Comparison of ENCODE assay signal across 8 cellular contexts in the genomic region with DNA sequence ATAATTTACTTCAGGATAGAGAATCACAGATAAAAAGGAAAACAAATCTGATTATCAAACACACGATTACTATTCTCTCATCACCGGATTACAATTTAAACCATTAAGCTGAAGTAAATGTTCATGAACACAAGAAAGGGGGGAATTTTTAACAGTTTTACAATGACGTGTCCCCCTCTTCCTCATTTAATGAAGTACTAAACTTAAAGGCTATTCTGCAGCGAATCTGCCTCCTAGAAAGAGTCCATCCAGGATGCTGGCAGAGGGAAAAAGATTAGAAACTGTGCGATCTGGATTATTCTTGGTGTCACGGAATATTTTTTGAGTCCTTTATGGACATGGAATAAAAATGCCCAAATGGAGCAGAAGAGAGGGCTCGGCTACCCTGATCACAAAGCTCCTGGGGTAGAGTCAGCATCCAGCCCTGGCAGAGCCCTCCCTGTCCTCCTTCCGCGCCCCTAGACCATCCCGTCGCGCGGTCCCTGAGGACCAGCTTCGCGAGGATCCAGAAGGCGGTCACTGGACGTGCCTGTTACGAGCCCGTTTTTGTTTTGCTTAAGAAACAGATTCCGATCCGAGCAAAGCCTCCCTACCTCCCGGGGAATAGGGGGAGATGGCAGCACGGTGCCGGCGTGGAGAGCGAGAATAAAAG. TPM values are rescaled to one million over a fixed set of nuclear protein-coding genes. Genes with fewer than 3 reads are reported as not detected.
DNase-seq lines count a peak whose midpoint lies in the region; ATAC-seq, FAIRE-seq and TF ChIP-seq lines count a peak whose summit lies in the region.

No MANE protein-coding gene starts in this region.

- no peak for TF ChIP-seq RAD21 in K562 (CRISPR knock-in tag; conservative IDR thresholded peaks at IDR 0.05 in 1 of 2, IDR thresholded peaks at IDR 0.05 in 1 of 2)

- H3K9me3 ChIP-seq in K562 (replicated peaks; ENCODE audit: control insufficient read depth, insufficient read depth, low read depth, low read length), result no peaks in the 10 kb centered on the region
- H3K9me3 ChIP-seq in left lung, result no peaks in the 10 kb centered on the region

- WGBS in K562 (ENCODE audit: insufficient coverage, low coverage, missing lambda C conversion rate), result 1% methylated on average over 22 of the region's 26 CpGs

- peak overlapping the region; percentile 78 to 95 for H3K9ac ChIP-seq in K562 (ENCODE audit: insufficient read depth in 1 of 2, low read depth in 2 of 2, low read length in 2 of 2)

- POLR2A ChIA-PET in K562 (lab: Yijun Ruan, JAX), result interaction anchor here (0.6 to 5.5 kb wide), 15 partner anchors 8 to 179 kb away, joined by 3 to 51 read pairs (median 4); partner anchors contain the start of genes NAA15 and NOCT

- FAIRE-seq in K562 (lab: Jason Lieb, UNC), result no peak

- no peak for TF ChIP-seq EP300 in K562 (IDR thresholded peaks at IDR 0.05; ENCODE audit: low read length)

- TF ChIP-seq POLR2A in K562 (conservative IDR thresholded peaks at IDR 0.05), result no peak

- CTCF ChIA-PET in K562 (lab: Yijun Ruan, JAX; ENCODE audit: low intra/inter-chr PET ratio), result no interaction called here

- H4K20me1 ChIP-seq in K562 (replicated peaks; ENCODE audit: control insufficient read depth, insufficient read depth, low read length), result peaks cover 8% of the 10 kb centered on the region

- H3K4me2 ChIP-seq in K562 (ENCODE audit: insufficient read depth, low read length), result peak overlapping the region; percentile 94

- no TSS peak for BruUV-seq in K562 (replicated peaks; lab: Mats Ljungman, UMichigan)

- H3K9me1 ChIP-seq in K562 (ENCODE audit: control insufficient read depth, insufficient read depth, low read length), result no peaks in the 10 kb centered on the region

- H3K4me3 ChIP-seq in K562 (peak overlapping the region; percentile 98), left lung (peak overlapping the region; percentile 84)

- intact Hi-C loops in K562 (cut with micrococcal nuclease) (loop anchor here (2.0 to 5.0 kb wide), 6 partner anchors 37 to 158 kb away; partner anchors contain the start of genes NAA15 and NOCT), left lung (cut with DNase I) (loop anchor here in 1 of 2 donors (10.0 kb wide), 1 partner anchor 81 kb away; no protein-coding TSS in a partner anchor)

- peak overlapping the region; percentile 94 for H2AFZ ChIP-seq in K562 (ENCODE audit: low read depth, low read length)

- H3K4me1 ChIP-seq in K562 (replicated peaks in 1 of 2; ENCODE audit: control insufficient read depth in 2 of 2, insufficient read depth in 2 of 2, low read length in 2 of 2) (peaks cover 23 to 27% of the 10 kb centered on the region in 2 experiments; a peak in 4 of 5 replicates), left lung (peaks cover 5 to 46% of the 10 kb centered on the region in 2 donors)

- peak; percentile 2 for ATAC-seq in K562
- ATAC-seq in left lung, result peak; percentile 1
- no peak for ATAC-seq in HG02840 (IDR thresholded peaks at IDR 0.05; ENCODE audit: low FRiP score, unreplicated experiment)

- TF ChIP-seq CTCF in K562 (IDR thresholded peaks at IDR 0.05 in 2 of 3, conservative IDR thresholded peaks at IDR 0.05 in 1 of 3; ENCODE audit: insufficient read depth in 2 of 3, low read depth in 1 of 3, low read length in 3 of 3), result no peak
- TF ChIP-seq CTCF in left lung (IDR thresholded peaks at IDR 0.05), result no peak

- H3K27me3 ChIP-seq in K562 (ENCODE audit: control insufficient read depth in 2 of 2, insufficient read depth in 2 of 2, low read length in 2 of 2) (no peaks in the 10 kb centered on the region), left lung (no peaks in the 10 kb centered on the region)

- DNase-seq in NCI-H1417 (lab: John Stamatoyannopoulos, UW), result peak in 2 of 3 experiments; percentile 8 to 71
- no peak for DNase-seq in NCI-H1417 treated with DMSO at 0.1 percent for 48 hours (lab: John Stamatoyannopoulos, UW)
- peak; percentile 39 for DNase-seq in MV-4-11 (lab: John Stamatoyannopoulos, UW)
- DNase-seq in K562 (ENCODE audit: extremely low read depth in 1 of 4, low spot score in 3 of 4), result no peak
- no peak for DNase-seq in left lung
- DNase-seq in HPDE6-E6E7 (ENCODE audit: extremely low spot score), result no peak

- peaks cover 60% of the 10 kb centered on the region for H3K79me2 ChIP-seq in K562 (ENCODE audit: control insufficient read depth, insufficient read depth, low read length)

- no peaks in the 10 kb centered on the region for H3K36me3 ChIP-seq in K562 (ENCODE audit: control insufficient read depth, insufficient read depth, low read length)
- no peaks in the 10 kb centered on the region for H3K36me3 ChIP-seq in left lung

- peak overlapping the region; percentile 98 for H3K27ac ChIP-seq in K562 (ENCODE audit: extremely low read depth, low read depth, low read length)
- H3K27ac ChIP-seq in left lung, result peak overlapping the region; percentile 99 to 100
- peak overlapping the region; percentile 94 for H3K27ac ChIP-seq in temporal lobe (ENCODE audit: low read depth, low read length)

- in situ Hi-C loops in K562 (cut with MboI), result no loop called here

TF ChIP-seq in K562, 482 proteins besides CTCF, POLR2A, EP300 and RAD21 (continues in another document):
- TF ChIP-seq HEY1 (CRISPR knock-in tag; IDR thresholded peaks at IDR 0.05; ENCODE audit: borderline replicate concordance) (0 out of 2 replicates have a peak, but pooled peaks have one; percentile 55), POU5F1 (IDR thresholded peaks at IDR 0.05; ENCODE audit: borderline replicate concordance, low read depth, low read length, partially characterized antibody) (no peak), SMARCC2 (IDR thresholded peaks at IDR 0.05; ENCODE audit: low read depth) (peak; percentile 48; the same call in 1 of the 2 replicates), CHCHD3 (CRISPR knock-in tag; IDR thresholded peaks at IDR 0.05) (no peak), RAD51 (IDR thresholded peaks at IDR 0.05; ENCODE audit: borderline replicate concordance, low read depth) (no peak; the same call in 1 of the 2 replicates), ZNF668 (CRISPR knock-in tag; IDR thresholded peaks at IDR 0.05) (no peak), CSDE1 (IDR thresholded peaks at IDR 0.05) (0 out of 4 replicates have a peak, but pooled peaks of 1 of the 2 experiments have one; percentile 32), TOE1 (IDR thresholded peaks at IDR 0.05; ENCODE audit: borderline replicate concordance) (0 out of 2 replicates have a peak, but pooled peaks have one; percentile 2), TOE1 (CRISPR knock-in tag; IDR thresholded peaks at IDR 0.05; ENCODE audit: borderline replicate concordance, low read depth) (no peak), CHD1 (IDR thresholded peaks at IDR 0.05; ENCODE audit: low read length) (peak; percentile 6), KDM1A (IDR thresholded peaks at IDR 0.05) (peak in 1 of 2 experiments; percentile 44; a peak in 2 of 4 replicates), PHF20 (IDR thresholded peaks at IDR 0.05; ENCODE audit: partially characterized antibody) (no peak)
- TF ChIP-seq, protein P1, sequence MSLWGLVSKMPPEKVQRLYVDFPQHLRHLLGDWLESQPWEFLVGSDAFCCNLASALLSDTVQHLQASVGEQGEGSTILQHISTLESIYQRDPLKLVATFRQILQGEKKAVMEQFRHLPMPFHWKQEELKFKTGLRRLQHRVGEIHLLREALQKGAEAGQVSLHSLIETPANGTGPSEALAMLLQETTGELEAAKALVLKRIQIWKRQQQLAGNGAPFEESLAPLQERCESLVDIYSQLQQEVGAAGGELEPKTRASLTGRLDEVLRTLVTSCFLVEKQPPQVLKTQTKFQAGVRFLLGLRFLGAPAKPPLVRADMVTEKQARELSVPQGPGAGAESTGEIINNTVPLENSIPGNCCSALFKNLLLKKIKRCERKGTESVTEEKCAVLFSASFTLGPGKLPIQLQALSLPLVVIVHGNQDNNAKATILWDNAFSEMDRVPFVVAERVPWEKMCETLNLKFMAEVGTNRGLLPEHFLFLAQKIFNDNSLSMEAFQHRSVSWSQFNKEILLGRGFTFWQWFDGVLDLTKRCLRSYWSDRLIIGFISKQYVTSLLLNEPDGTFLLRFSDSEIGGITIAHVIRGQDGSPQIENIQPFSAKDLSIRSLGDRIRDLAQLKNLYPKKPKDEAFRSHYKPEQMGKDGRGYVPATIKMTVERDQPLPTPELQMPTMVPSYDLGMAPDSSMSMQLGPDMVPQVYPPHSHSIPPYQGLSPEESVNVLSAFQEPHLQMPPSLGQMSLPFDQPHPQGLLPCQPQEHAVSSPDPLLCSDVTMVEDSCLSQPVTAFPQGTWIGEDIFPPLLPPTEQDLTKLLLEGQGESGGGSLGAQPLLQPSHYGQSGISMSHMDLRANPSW (CRISPR knock-in tag; IDR thresholded peaks at IDR 0.05), result 0 out of 2 replicates have a peak, but pooled peaks have one; percentile 56

RNA-seq across cellular contexts. Expression of gene ELF2, which starts 1.2 kb away (rescaled TPM):
- total RNA-seq in K562 (2011; cell fraction: chromatin; rRNA removed; ENCODE audit: low replicate concordance), result 57.5 and 146 TPM in 2 replicates
- total RNA-seq in K562 (2011; cell fraction: nucleolus; rRNA removed), result 30.2 and 35.3 TPM in 2 replicates
- total RNA-seq in K562 (2011; cell fraction: nucleoplasm; rRNA removed), result 66.7 and 117 TPM in 2 replicates
- total RNA-seq in K562 (2014; rRNA removed), result 29.7 TPM in 2 replicates
- total RNA-seq in K562 (2014; rRNA removed; fragmentation: Illumina TruSeq; extraction: Trizol), result 58.7 and 71.2 TPM in 2 replicates
- 47.5 and 51.3 TPM in 2 replicates for total RNA-seq in K562 (2015; rRNA removed; fragmentation: Illumina TruSeq; extraction: Trizol)
- 43.4 and 43.5 TPM in 2 replicates for total RNA-seq in K562 (2021)
- 48.7 and 54.3 TPM in 2 replicates for polyA plus RNA-seq in K562 (2011; rRNA removed)
- 22.0 and 25.1 TPM in 2 replicates for polyA plus RNA-seq in K562 (2011; cell fraction: cytosol; rRNA removed)
- 34.1 and 37.9 TPM in 2 replicates for polyA plus RNA-seq in K562 (2011; cell fraction: nucleus; rRNA removed)
- polyA plus RNA-seq in K562 (2012), result 25.8 and 27.5 TPM in 2 replicates
- 37.9 and 41.6 TPM in 2 replicates for polyA plus RNA-seq in K562 (2014; fragmentation: Illumina TruSeq; extraction: Trizol)
- polyA plus RNA-seq in K562 (2014; fragmentation: Nextera tagmentation; extraction: Ambion mirVana), result 10 to 100 TPM in 1 of 2 experiments, 1 to 10 TPM in 1; 9.4 to 18.0 TPM
- polyA plus RNA-seq in K562 (2014; rRNA removed), result 29.1 and 30.3 TPM in 2 replicates
- 80.9 and 88.5 TPM in 2 replicates for polyA minus RNA-seq in K562 (2011; rRNA and poly(A)+ RNA removed)
- 32.9 and 33.7 TPM in 2 replicates for polyA minus RNA-seq in K562 (2011; cell fraction: cytosol; rRNA and poly(A)+ RNA removed)
- 28.0 and 46.7 TPM in 2 replicates for polyA minus RNA-seq in K562 (2011; cell fraction: nucleus; rRNA and poly(A)+ RNA removed)
- total RNA-seq in left lung, result 10 to 100 TPM; 37.3 to 42.6 TPM
- total RNA-seq in temporal lobe, result 87.5 TPM

Comparison
In these comparisons a context has a peak if more than half of its experiments do, and no peak if none do; other contexts are left out.
1. DNase-seq: peak in NCI-H1417 (2 of 3) and MV-4-11 (single experiment); none in NCI-H1417 treated with DMSO at 0.1 percent for 48 hours (single experiment), K562 (0 of 4), left lung (0 of 2) and HPDE6-E6E7 (single experiment).
2. Peak in every context shown above with its lines, with median percentiles within 50 percentile points of each other: H3K27ac ChIP-seq.